8 cellular contexts compared by ENCODE assay signal in the genomic region with DNA sequence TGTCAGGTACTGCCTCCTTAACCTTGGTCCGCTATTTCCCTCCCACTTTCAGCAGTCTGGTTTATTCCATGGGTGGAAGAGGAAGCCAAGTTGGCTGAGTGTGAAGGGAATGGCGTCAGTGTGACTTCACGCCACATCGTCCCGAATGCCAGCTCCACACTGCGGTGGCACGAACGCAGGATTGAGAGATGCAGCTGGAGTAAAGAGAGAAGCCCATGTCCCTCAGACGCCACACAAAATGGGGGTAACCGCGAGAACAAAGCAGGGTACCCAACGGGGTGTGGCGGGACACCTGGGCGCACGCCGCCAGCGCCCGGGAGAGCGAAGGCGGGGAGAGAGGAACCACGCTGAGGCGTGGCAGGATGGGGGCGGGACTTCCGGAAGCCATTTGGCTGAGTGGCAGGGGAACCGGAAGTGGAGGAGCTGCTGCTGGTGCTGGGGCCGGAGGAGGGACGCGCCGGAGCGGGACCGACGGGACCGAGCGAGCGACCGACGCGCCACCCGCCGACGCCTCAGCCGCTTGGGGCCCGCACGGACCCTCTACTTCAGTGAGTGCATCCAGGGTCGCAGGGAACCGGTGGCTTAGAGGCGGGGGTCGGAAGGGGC.
DNase-seq lines count a peak whose midpoint lies in the region; ATAC-seq and TF ChIP-seq lines count a peak whose summit lies in the region.

A gene with protein sequence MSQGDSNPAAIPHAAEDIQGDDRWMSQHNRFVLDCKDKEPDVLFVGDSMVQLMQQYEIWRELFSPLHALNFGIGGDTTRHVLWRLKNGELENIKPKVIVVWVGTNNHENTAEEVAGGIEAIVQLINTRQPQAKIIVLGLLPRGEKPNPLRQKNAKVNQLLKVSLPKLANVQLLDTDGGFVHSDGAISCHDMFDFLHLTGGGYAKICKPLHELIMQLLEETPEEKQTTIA (plus strand): TSS at position 417 of the 606 bp plus-strand sequence. CDS start 8,161 bp downstream, outside the sequence.

- peak within 1 kb of the TSS; percentile 89 for H3K27ac Mint-ChIP-seq in central memory CD8-positive, alpha-beta T cell (ENCODE audit: low read depth)

- ATAC-seq in HG03378 (IDR thresholded peaks at IDR 0.05; ENCODE audit: unreplicated experiment) = peak; percentile 90
- peak; percentile 96 to 97 for ATAC-seq in activated CD4-positive, CD25-positive, alpha-beta regulatory T cell treated with anti-CD3 and anti-CD28 coated beads, Interleukin-2, amount 50 U/mL, for 24 hours
- ATAC-seq in central memory CD8-positive, alpha-beta T cell (replicated peaks; ENCODE audit: extremely low read depth, poor library complexity, severe bottlenecking) = peak; percentile 91

- DNase-seq in AML-193 (lab: John Stamatoyannopoulos, UW) (peak; percentile 86 to 87), NCI-H446 treated with DMSO at 0.1 percent for 48 hours (lab: John Stamatoyannopoulos, UW) (peak; percentile 83), iris pigment epithelial cell (ENCODE audit: low read depth) (peak; percentile 91)
- DNase-seq in central memory CD8-positive, alpha-beta T cell (ENCODE audit: low spot score in 2 of 2) = peak; percentile 84 to 89
- DNase-seq in stimulated activated CD4-positive, alpha-beta T cell treated with anti-CD3 and anti-CD28 coated beads, Interleukin-12 subunit alpha, Interleukin-12 subunit beta, amount 100 ng/mL, for 24 hours (ENCODE audit: low read depth in 2 of 2) = peak; percentile 95 to 97

- peaks cover 28% of the 10 kb centered on the region for H3K27me3 Mint-ChIP-seq in central memory CD8-positive, alpha-beta T cell

- H3K4me3 Mint-ChIP-seq in central memory CD8-positive, alpha-beta T cell = peak within 1 kb of the TSS; percentile 97

- H3K36me3 Mint-ChIP-seq in central memory CD8-positive, alpha-beta T cell (ENCODE audit: insufficient read depth) = peaks cover 27% of the 10 kb centered on the region

- TF ChIP-seq POLR2A in GM19099 (IDR thresholded peaks at IDR 0.05; ENCODE audit: extremely low read depth, insufficient read length, low read depth) = peak; percentile 83

- peaks cover 41% of the 10 kb centered on the region for H3K4me1 Mint-ChIP-seq in central memory CD8-positive, alpha-beta T cell

- H3K9me3 Mint-ChIP-seq in central memory CD8-positive, alpha-beta T cell = no peaks in the 10 kb centered on the region

Comparison
In these comparisons a context has a peak if more than half of its experiments do, and no peak if none do; other contexts are left out.
1. Peak in every context shown above with its lines: DNase-seq and ATAC-seq.